Comparison of ENCODE assay signal across 8 cellular contexts in genomic region chr6:32971245-32971580, GRCh38. TPM values are rescaled to one million over a fixed set of nuclear protein-coding genes. Genes with fewer than 3 reads are reported as not detected.
DNase-seq lines count a peak whose midpoint lies in the region; ATAC-seq and TF ChIP-seq lines count a peak whose summit lies in the region.

No MANE protein-coding gene starts in this region.

- H3K27ac Mint-ChIP-seq in activated naive CD4-positive, alpha-beta T cell treated with anti-CD3 and anti-CD28 coated beads, Interleukin-2, amount 50 U/mL, for 24 hours: peak overlapping the region; percentile 89
- H3K27ac Mint-ChIP-seq in type B pancreatic cell: peak overlapping the region; percentile 98

- peak overlapping the region; percentile 97 for H3K4me3 Mint-ChIP-seq in activated naive CD4-positive, alpha-beta T cell treated with anti-CD3 and anti-CD28 coated beads, Interleukin-2, amount 50 U/mL, for 24 hours
- peak overlapping the region; percentile 95 for H3K4me3 Mint-ChIP-seq in type B pancreatic cell

- no peak for DNase-seq in activated naive CD4-positive, alpha-beta T cell treated with anti-CD3 and anti-CD28 coated beads, Interleukin-2, amount 50 U/mL, for 16 hours
- DNase-seq in astrocyte of the spinal cord (ENCODE audit: low read depth, low spot score) (no peak), lower lobe of right lung (no peak), type B pancreatic cell (ENCODE audit: extremely low spot score, unreplicated experiment) (no peak), NCI-H1092 treated with DMSO at 0.1 percent for 48 hours (lab: John Stamatoyannopoulos, UW) (no peak), NOMO-1 (lab: John Stamatoyannopoulos, UW; ENCODE audit: unreplicated experiment in 2 of 2) (no peak), left colon (no peak)

- peak overlapping the region; percentile 94 for H3K4me3 ChIP-seq in astrocyte of the spinal cord (ENCODE audit: low read depth, low read length)
- H3K4me3 ChIP-seq in lower lobe of right lung: peak overlapping the region; percentile 96

- H3K36me3 ChIP-seq in lower lobe of right lung: peaks cover 38% of the 10 kb centered on the region

- H3K27me3 Mint-ChIP-seq in activated naive CD4-positive, alpha-beta T cell treated with anti-CD3 and anti-CD28 coated beads, Interleukin-2, amount 50 U/mL, for 24 hours: no peaks in the 10 kb centered on the region
- peaks cover 3% of the 10 kb centered on the region for H3K27me3 Mint-ChIP-seq in type B pancreatic cell

- peak overlapping the region; percentile 98 for H3K27ac ChIP-seq in lower lobe of right lung

- peaks cover 44% of the 10 kb centered on the region for H3K36me3 Mint-ChIP-seq in activated naive CD4-positive, alpha-beta T cell treated with anti-CD3 and anti-CD28 coated beads, Interleukin-2, amount 50 U/mL, for 24 hours
- peaks cover 44% of the 10 kb centered on the region for H3K36me3 Mint-ChIP-seq in type B pancreatic cell

- H3K4me1 ChIP-seq in lower lobe of right lung: peaks cover 34% of the 10 kb centered on the region

- H3K9me3 Mint-ChIP-seq in activated naive CD4-positive, alpha-beta T cell treated with anti-CD3 and anti-CD28 coated beads, Interleukin-2, amount 50 U/mL, for 24 hours: no peaks in the 10 kb centered on the region
- H3K9me3 Mint-ChIP-seq in type B pancreatic cell: no peaks in the 10 kb centered on the region

- in situ Hi-C loops in astrocyte of the spinal cord (cut with HindIII; ENCODE audit: low sequenced_read_pairs): loop anchor here (10.0 kb wide), 1 partner anchor 126 kb away; the partner anchor contains the start of gene PSMB8

- peaks cover 24% of the 10 kb centered on the region for H3K4me1 Mint-ChIP-seq in activated naive CD4-positive, alpha-beta T cell treated with anti-CD3 and anti-CD28 coated beads, Interleukin-2, amount 50 U/mL, for 24 hours
- peaks cover 24% of the 10 kb centered on the region for H3K4me1 Mint-ChIP-seq in type B pancreatic cell (ENCODE audit: unreplicated experiment)

- TF ChIP-seq CTCF in astrocyte of the spinal cord (IDR thresholded peaks at IDR 0.05; ENCODE audit: low read depth, low read length) (no peak), lower lobe of right lung (IDR thresholded peaks at IDR 0.05) (no peak), type B pancreatic cell (conservative IDR thresholded peaks at IDR 0.05) (no peak)

- no peaks in the 10 kb centered on the region for H3K9me3 ChIP-seq in lower lobe of right lung

- intact Hi-C loops in lower lobe of right lung (cut with DNase I) (no loop called here), left colon (cut with DNase I, micrococcal nuclease) (no loop called here)

- ATAC-seq in lower lobe of right lung (no peak), left colon (no peak)

- H3K27me3 ChIP-seq in lower lobe of right lung (ENCODE audit: low read depth): no peaks in the 10 kb centered on the region

RNA-seq across cellular contexts. Expression of gene BRD2, which starts 2.8 kb away (rescaled TPM):
- total RNA-seq in lower lobe of right lung (173 TPM), type B pancreatic cell (ENCODE audit: low replicate concordance) (212 and 241 TPM in 2 replicates), left colon (100 to 1,000 TPM; 128 TPM)

RNA-seq across cellular contexts. Expression of gene HLA-DMA, which starts 18.3 kb away (rescaled TPM):
- total RNA-seq in lower lobe of right lung (283 TPM), type B pancreatic cell (ENCODE audit: low replicate concordance) (1.5 and 2.0 TPM in 2 replicates), left colon (10 to 100 TPM; 11.8 to 22.1 TPM)

RNA-seq across cellular contexts. Expression of gene HLA-DMB, which starts 30.4 kb away (rescaled TPM):
- total RNA-seq in lower lobe of right lung (208 TPM), type B pancreatic cell (ENCODE audit: low replicate concordance) (0.43 and 0.80 TPM in 2 replicates), left colon (10 to 100 TPM in 1 of 2 donors, 1 to 10 TPM in 1; 4.0 to 21.3 TPM)

RNA-seq across cellular contexts. Expression of gene HLA-DOA, which starts 38.2 kb away (rescaled TPM):
- total RNA-seq in lower lobe of right lung: 31.2 TPM
- 0.52 and 2.5 TPM in 2 replicates for total RNA-seq in type B pancreatic cell (ENCODE audit: low replicate concordance)
- total RNA-seq in left colon: 1 to 10 TPM in 1 of 2 donors, under 1 TPM in 1; 0.92 to 4.7 TPM

Comparison
In these comparisons a context has a peak if more than half of its experiments do, and no peak if none do; other contexts are left out.
1. RNA of gene HLA-DMA, which starts 18.3 kb away (total RNA-seq): 283 TPM in lower lobe of right lung (single experiment); 11.8 to 22.1 TPM in left colon and 1.5 to 2.0 TPM in type B pancreatic cell; every median in the first group is over 10 times any median in the second.